13 cellular contexts compared by ENCODE assay signal in genomic region chr1:31583082-31583994, GRCh38. TPM values are rescaled to one million over a fixed set of nuclear protein-coding genes. Genes with fewer than 3 reads are reported as not detected.
DNase-seq lines count a peak whose midpoint lies in the region; ATAC-seq, FAIRE-seq and TF ChIP-seq lines count a peak whose summit lies in the region.
"Had no signal": no experiment of that assay in that cellular context is flagged by ENCODE, and none has a peak within 500 bp of the region (broad histone marks: within the 10 kb centered on the region; RNA-seq: fewer than 3 reads in every experiment).

No MANE protein-coding gene starts in this region.

- peaks cover 9% of the 10 kb centered on the region for H3K4me1 Mint-ChIP-seq in Calu3 (ENCODE audit: low read depth, unreplicated experiment)

- H4K20me1 ChIP-seq in HepG2 (ENCODE audit: insufficient read depth, low read length) = 0 out of 2 replicates have a peak, but pooled peaks cover 2% of the 10 kb centered on the region

- TF ChIP-seq CTCF in Calu3 (IDR thresholded peaks at IDR 0.05; ENCODE audit: unreplicated experiment) = no peak
- TF ChIP-seq CTCF in coronary artery (IDR thresholded peaks at IDR 0.05) = no peak
- TF ChIP-seq CTCF in HepG2 (CRISPR knock-in tag; IDR thresholded peaks at IDR 0.05) = no peak
- TF ChIP-seq CTCF in tibial nerve (IDR thresholded peaks at IDR 0.05) = no peak

- FAIRE-seq in HepG2 (lab: Jason Lieb, UNC) = no peak
- FAIRE-seq: colon had no signal

- peak overlapping the region; percentile 57 for H3K4me3 Mint-ChIP-seq in Calu3 (ENCODE audit: low read depth, unreplicated experiment)
- H3K4me3 Mint-ChIP-seq: T-cell had no signal

- no peak for ATAC-seq in HepG2
- peak; percentile 26 for ATAC-seq in sciatic nerve
- ATAC-seq in GM19395 (IDR thresholded peaks at IDR 0.05; ENCODE audit: unreplicated experiment) = no peak
- ATAC-seq in GM19467 (IDR thresholded peaks at IDR 0.05; ENCODE audit: unreplicated experiment) = no peak
- ATAC-seq: T-cell had no signal

- no peak for TF ChIP-seq EP300 in HepG2 (IDR thresholded peaks at IDR 0.05; ENCODE audit: low read depth in 2 of 2, low read length in 2 of 2)
- TF ChIP-seq EP300 in HepG2 (CRISPR knock-in tag; IDR thresholded peaks at IDR 0.05; ENCODE audit: borderline replicate concordance) = no peak
- TF ChIP-seq EP300 in tibial nerve (IDR thresholded peaks at IDR 0.05) = no peak

- H3K4me2 ChIP-seq in HepG2 (ENCODE audit: low read depth, low read length) = peak overlapping the region; percentile 1; the same call in 1 of the 2 replicates

- POLR2A ChIA-PET in HepG2 (lab: Yijun Ruan, JAX) = interaction anchor here (0.8 to 2.4 kb wide), 4 partner anchors 8 to 60 kb away, joined by 3 to 22 read pairs (median 4); partner anchors contain the start of gene TINAGL1

- no peak overlapping the region for H2AFZ ChIP-seq in HepG2 (ENCODE audit: low read length)

- H3K9me3 Mint-ChIP-seq in Calu3 (ENCODE audit: low read depth, unreplicated experiment) = no peaks in the 10 kb centered on the region
- H3K9me3 Mint-ChIP-seq: T-cell had no signal

- in situ Hi-C loops in HepG2 (cut with HindIII; ENCODE audit: extremely low pct_ligation_motif_present, low pct_unique_long_range_greater_than_20kb) = no loop called here

- 94% methylated on average over 15 of the region's 16 CpGs for WGBS in HepG2 (ENCODE audit: low lambda C conversion rate)
- WGBS in tibial nerve, 2 donors = 47 to 66% methylated on average over 16 of the region's 16 CpGs

- H3K27ac ChIP-seq in coronary artery (peak overlapping the region; percentile 95 to 99), HepG2 (ENCODE audit: extremely low read length, insufficient read depth, low read length) (no peak overlapping the region), tibial nerve (peak overlapping the region in 2 of 4 donors; percentile 50 to 60)

- H3K27ac Mint-ChIP-seq in Calu3 (ENCODE audit: unreplicated experiment) = no peak overlapping the region
- H3K27ac Mint-ChIP-seq: T-cell had no signal

- TF ChIP-seq RAD21 in HepG2 (CRISPR knock-in tag; IDR thresholded peaks at IDR 0.05) = no peak

- H3K79me2 ChIP-seq in HepG2 (ENCODE audit: insufficient read depth, low read length) = peaks cover 4% of the 10 kb centered on the region

- BruUV-seq in Calu3 (replicated peaks; lab: Mats Ljungman, UMichigan) = no TSS peak
- no TSS peak for BruUV-seq in HepG2 (replicated peaks; lab: Mats Ljungman, UMichigan)

- DNase-seq in Calu3 (no peak), coronary artery (ENCODE audit: low spot score) (no peak), HepG2 (ENCODE audit: low spot score) (no peak), sciatic nerve (ENCODE audit: low spot score) (no peak), GF-D8 (lab: John Stamatoyannopoulos, UW) (no peak), tibial nerve (ENCODE audit: low spot score in 2 of 2) (no peak)
- DNase-seq: foreskin melanocyte, KG1, T-cell had no signal

- H3K9me3 ChIP-seq in HepG2 (ENCODE audit: low read length) (no peaks in the 10 kb centered on the region), tibial nerve (no peaks in the 10 kb centered on the region)

- H3K4me3 ChIP-seq in coronary artery (peak overlapping the region; percentile 91), HepG2 (replicated peaks in 1 of 3; ENCODE audit: insufficient read depth in 1 of 3, low read depth in 2 of 3, low read length in 3 of 3) (no peak overlapping the region), tibial nerve (no peak overlapping the region)

- intact Hi-C loops in Calu3 (cut with micrococcal nuclease; ENCODE audit: unreplicated experiment) = no loop called here
- intact Hi-C loops in HepG2 (cut with micrococcal nuclease; ENCODE audit: unreplicated experiment) = no loop called here
- intact Hi-C loops in sciatic nerve (cut with DNase I) = no loop called here

- H3K27me3 ChIP-seq in HepG2 (ENCODE audit: control insufficient read depth in 1 of 2, insufficient read depth in 2 of 2, low read length in 2 of 2) (no peaks in the 10 kb centered on the region), tibial nerve (peaks cover 0 to 19% of the 10 kb centered on the region in 2 donors)

- peaks cover 31% of the 10 kb centered on the region for H3K36me3 Mint-ChIP-seq in Calu3 (ENCODE audit: insufficient read depth, unreplicated experiment)
- H3K36me3 Mint-ChIP-seq: T-cell had no signal

- no peak overlapping the region; the same call in 1 of the 2 replicates for H3K9ac ChIP-seq in HepG2 (ENCODE audit: insufficient read depth, low read depth, low read length)

- H3K36me3 ChIP-seq in HepG2 (replicated peaks in 1 of 2; ENCODE audit: control insufficient read depth in 1 of 2, insufficient read depth in 2 of 2, low read length in 2 of 2) = peaks cover 7 to 22% of the 10 kb centered on the region in 2 experiments; a peak in 4 of 5 replicates
- no peaks in the 10 kb centered on the region for H3K36me3 ChIP-seq in tibial nerve

- H3K27me3 Mint-ChIP-seq in Calu3 (ENCODE audit: unreplicated experiment) = no peaks in the 10 kb centered on the region

- CTCF ChIA-PET in Calu3 (lab: Charles Lee) = no interaction called here
- CTCF ChIA-PET in HepG2 (lab: Yijun Ruan, JAX; ENCODE audit: low intra/inter-chr PET ratio, low total read pairs) = no interaction called here

- TF ChIP-seq POLR2A in HepG2 (IDR thresholded peaks at IDR 0.05; ENCODE audit: insufficient read depth in 1 of 2, low read depth in 2 of 2, low read length in 2 of 2) (no peak), tibial nerve (IDR thresholded peaks at IDR 0.05) (no peak)

- peaks cover 56% of the 10 kb centered on the region for H3K4me1 ChIP-seq in HepG2 (ENCODE audit: insufficient read depth, low read length)
- peaks cover 0 to 68% (median 25%) of the 10 kb centered on the region in 4 donors for H3K4me1 ChIP-seq in tibial nerve

TF ChIP-seq in HepG2, 621 proteins besides CTCF, POLR2A, EP300 and RAD21 (continues in another document):
- 0 out of 2 replicates have a peak, but pooled peaks have one; percentile 2 for TF ChIP-seq ZSCAN21 (CRISPR knock-in tag; IDR thresholded peaks at IDR 0.05; ENCODE audit: borderline replicate concordance)
- no peak for TF ChIP-seq PCBP2 (optimal IDR thresholded peaks at IDR 0.05; ENCODE audit: low read depth, low read length, poor library complexity, severe bottlenecking)
- peak; percentile 92 for TF ChIP-seq ZNF768 (CRISPR knock-in tag; IDR thresholded peaks at IDR 0.05)
- TF ChIP-seq JUNB (CRISPR knock-in tag; IDR thresholded peaks at IDR 0.05; ENCODE audit: borderline replicate concordance) = no peak
- TF ChIP-seq ZNF343 (CRISPR knock-in tag; IDR thresholded peaks at IDR 0.05) = no peak

RNA-seq across cellular contexts. Expression of gene TINAGL1, which starts 7.0 kb away (rescaled TPM):
- 388 and 430 TPM in 2 replicates for total RNA-seq in Calu3 (2022)
- 10.5 and 24.7 TPM in 2 replicates for total RNA-seq in HepG2 (2016; rRNA removed; fragmentation: Illumina TruSeq; extraction: Trizol)
- 13.7 and 15.2 TPM in 2 replicates for total RNA-seq in HepG2 (2016; cell fraction: cytosol; rRNA removed; fragmentation: Illumina TruSeq; extraction: Trizol; ENCODE audit: low read depth)
- 9.6 and 28.4 TPM in 2 replicates for total RNA-seq in HepG2 (2016; cell fraction: insoluble cytoplasmic fraction; rRNA removed; fragmentation: Illumina TruSeq; extraction: Trizol)
- 21.8 and 22.0 TPM in 2 replicates for total RNA-seq in HepG2 (2016; cell fraction: membrane; rRNA removed; fragmentation: Illumina TruSeq; extraction: Trizol)
- total RNA-seq in HepG2 (2016; cell fraction: nucleus; rRNA removed; fragmentation: Illumina TruSeq; extraction: Trizol) = 24.5 and 28.2 TPM in 2 replicates
- 76.8 and 139 TPM in 2 replicates for polyA plus RNA-seq in HepG2 (2011; rRNA removed)
- polyA plus RNA-seq in HepG2 (2011; cell fraction: cytosol; rRNA removed) = 62.4 and 79.7 TPM in 2 replicates
- 185 and 206 TPM in 2 replicates for polyA plus RNA-seq in HepG2 (2011; cell fraction: nucleus; rRNA removed)
- 42.8 and 47.0 TPM in 2 replicates for polyA plus RNA-seq in HepG2 (2012)
- polyA plus RNA-seq in HepG2 (2016; cell fraction: cytosol; fragmentation: Illumina TruSeq; extraction: Trizol; ENCODE audit: low read depth) = 5.5 and 6.8 TPM in 2 replicates
- 8.8 and 11.1 TPM in 2 replicates for polyA plus RNA-seq in HepG2 (2016; cell fraction: insoluble cytoplasmic fraction; fragmentation: Illumina TruSeq; extraction: Trizol; ENCODE audit: low read depth)
- 10.6 and 11.6 TPM in 2 replicates for polyA plus RNA-seq in HepG2 (2016; cell fraction: membrane; fragmentation: Illumina TruSeq; extraction: Trizol; ENCODE audit: low read depth)
- 48.2 and 51.2 TPM in 2 replicates for polyA plus RNA-seq in HepG2 (2016; cell fraction: nucleus; fragmentation: Illumina TruSeq; extraction: Trizol; ENCODE audit: insufficient read depth, low read depth)
- polyA minus RNA-seq in HepG2 (2011; rRNA and poly(A)+ RNA removed; ENCODE audit: low replicate concordance) = 13.3 and 101 TPM in 2 replicates
- 27.7 and 32.7 TPM in 2 replicates for polyA minus RNA-seq in HepG2 (2011; cell fraction: cytosol; rRNA and poly(A)+ RNA removed)
- 24.6 and 37.8 TPM in 2 replicates for polyA minus RNA-seq in HepG2 (2011; cell fraction: nucleus; rRNA and poly(A)+ RNA removed)
- 91.9 TPM for total RNA-seq in sciatic nerve
- 100 to 1,000 TPM in 3 of 4 donors, 10 to 100 TPM in 1; 97.3 to 227 (median 198) TPM for total RNA-seq in tibial nerve

RNA-seq across cellular contexts. Expression of gene HCRTR1, which starts 34.2 kb away (rescaled TPM):
- total RNA-seq in Calu3 (2022) = not detected in 2 replicates
- not detected in 2 replicates for total RNA-seq in HepG2 (2016; rRNA removed; fragmentation: Illumina TruSeq; extraction: Trizol)
- not detected in 2 replicates for total RNA-seq in HepG2 (2016; cell fraction: cytosol; rRNA removed; fragmentation: Illumina TruSeq; extraction: Trizol; ENCODE audit: low read depth)
- total RNA-seq in HepG2 (2016; cell fraction: insoluble cytoplasmic fraction; rRNA removed; fragmentation: Illumina TruSeq; extraction: Trizol) = not detected in 2 replicates
- not detected in 2 replicates for total RNA-seq in HepG2 (2016; cell fraction: membrane; rRNA removed; fragmentation: Illumina TruSeq; extraction: Trizol)
- total RNA-seq in HepG2 (2016; cell fraction: nucleus; rRNA removed; fragmentation: Illumina TruSeq; extraction: Trizol) = not detected in 2 replicates
- polyA plus RNA-seq in HepG2 (2011; rRNA removed) = 0.05 TPM in 1 of 2 replicates, not detected in the other
- polyA plus RNA-seq in HepG2 (2011; cell fraction: cytosol; rRNA removed) = 0.03 TPM in 1 of 2 replicates, not detected in the other
- 0.13 and 0.23 TPM in 2 replicates for polyA plus RNA-seq in HepG2 (2011; cell fraction: nucleus; rRNA removed)
- polyA plus RNA-seq in HepG2 (2012) = 0.07 TPM in 1 of 2 replicates, not detected in the other
- polyA plus RNA-seq in HepG2 (2016; cell fraction: cytosol; fragmentation: Illumina TruSeq; extraction: Trizol; ENCODE audit: low read depth) = not detected in 2 replicates
- not detected in 2 replicates for polyA plus RNA-seq in HepG2 (2016; cell fraction: insoluble cytoplasmic fraction; fragmentation: Illumina TruSeq; extraction: Trizol; ENCODE audit: low read depth)
- polyA plus RNA-seq in HepG2 (2016; cell fraction: membrane; fragmentation: Illumina TruSeq; extraction: Trizol; ENCODE audit: low read depth) = not detected in 2 replicates
- polyA plus RNA-seq in HepG2 (2016; cell fraction: nucleus; fragmentation: Illumina TruSeq; extraction: Trizol; ENCODE audit: insufficient read depth, low read depth) = not detected in 2 replicates
- not detected in 2 replicates for polyA minus RNA-seq in HepG2 (2011; rRNA and poly(A)+ RNA removed; ENCODE audit: low replicate concordance)
- polyA minus RNA-seq in HepG2 (2011; cell fraction: cytosol; rRNA and poly(A)+ RNA removed) = not detected in 2 replicates
- polyA minus RNA-seq in HepG2 (2011; cell fraction: nucleus; rRNA and poly(A)+ RNA removed) = not detected in 2 replicates
- total RNA-seq in sciatic nerve = 0.31 TPM
- 1 to 10 TPM in 1 of 4 donors, under 1 TPM in 1, not detected in 2; 0.21 to 2.5 TPM for total RNA-seq in tibial nerve
- total RNA-seq: Daoy, T-cell had no signal
